In genomic region chr3:115217678-115218451, GRCh38 we compare ENCODE assay signal across 9 cellular contexts.
DNase-seq lines count a peak whose midpoint lies in the region; ATAC-seq, FAIRE-seq and TF ChIP-seq lines count a peak whose summit lies in the region.
"Had no signal": no experiment of that assay in that cellular context is flagged by ENCODE, and none has a peak within 500 bp of the region (broad histone marks: within the 10 kb centered on the region; RNA-seq: fewer than 3 reads in every experiment).

No MANE protein-coding gene starts in this region.

- intact Hi-C loops in GM12878 (cut with micrococcal nuclease; ENCODE audit: unreplicated experiment), result loop anchor here (1.0 to 2.0 kb wide), 3 partner anchors 475 to 597 kb away; no protein-coding TSS in a partner anchor

- no peak for DNase-seq in activated CD8-positive, alpha-beta memory T cell treated with anti-CD3 and anti-CD28 coated beads, Interleukin-2, amount 10 ng/mL, durations not matched to agents 7 days and 5 days
- DNase-seq in activated CD8-positive, alpha-beta memory T cell treated with anti-CD3 and anti-CD28 coated beads, Interleukin-2, amount 50 U/mL, for 48 hours, result no peak
- DNase-seq in HL-60 (ENCODE audit: low read depth in 1 of 2, low spot score in 1 of 2), result peak in 1 of 2 experiments; percentile 7
- DNase-seq in NCI-H510A treated with DMSO at 0.1 percent for 48 hours (lab: John Stamatoyannopoulos, UW), result peak; percentile 66
- no peak for DNase-seq in GM12878 (ENCODE audit: low read depth, low spot score)
- peak; percentile 41 for DNase-seq in smooth muscle cell of the brain vasculature (ENCODE audit: low read depth, low spot score)
- no peak for DNase-seq in NK-92 (lab: John Stamatoyannopoulos, UW; ENCODE audit: unreplicated experiment)

- TF ChIP-seq POLR2A in GM12878 (IDR thresholded peaks at IDR 0.05; ENCODE audit: low read depth, low read length), result no peak

- SMC1A ChIA-PET in GM12878 (lab: Charles Lee; ENCODE audit: uncharacterized antibody, unreplicated experiment), result interaction anchor here (0.6 to 2.4 kb wide), 13 partner anchors 12 to 595 kb away, joined by 3 to 12 read pairs (median 4); no protein-coding TSS in a partner anchor

- TF ChIP-seq EP300 in GM12878 (IDR thresholded peaks at IDR 0.05; ENCODE audit: borderline replicate concordance in 1 of 2, control insufficient read depth in 1 of 2, low read depth in 2 of 2, low read length in 2 of 2), result no peak

- no peak overlapping the region for H2AFZ ChIP-seq in GM12878 (ENCODE audit: control insufficient read depth, low read depth, low read length)

- no TSS peak for BruUV-seq in GM12878 (replicated peaks; lab: Mats Ljungman, UMichigan)

- H3K27me3 Mint-ChIP-seq in activated CD8-positive, alpha-beta memory T cell treated with anti-CD3 and anti-CD28 coated beads, Interleukin-2, amount 10 ng/mL, durations not matched to agents 7 days and 5 days, result no peaks in the 10 kb centered on the region

- H3K9ac ChIP-seq in GM12878 (ENCODE audit: control insufficient read depth, insufficient read depth, low read length), result no peak overlapping the region
- peak overlapping the region; percentile 28; the same call in 1 of the 2 replicates for H3K9ac ChIP-seq in iPS-20b (ENCODE audit: low read depth, low read length)

- TF ChIP-seq RAD21 in GM12878 (IDR thresholded peaks at IDR 0.05; ENCODE audit: insufficient read depth, low read depth, low read length), result peak; percentile 82

- no peak overlapping the region for H3K27ac Mint-ChIP-seq in activated CD8-positive, alpha-beta memory T cell treated with anti-CD3 and anti-CD28 coated beads, Interleukin-2, amount 10 ng/mL, durations not matched to agents 7 days and 5 days

- H3K36me3 ChIP-seq in GM12878 (ENCODE audit: control insufficient read depth in 2 of 2, insufficient read depth in 2 of 2, low read length in 1 of 2) (no peaks in the 10 kb centered on the region), iPS-20b (ENCODE audit: insufficient read depth, low read depth, low read length) (no peaks in the 10 kb centered on the region)

- ATAC-seq in activated CD8-positive, alpha-beta memory T cell treated with anti-CD3 and anti-CD28 coated beads, Interleukin-2, amount 10 ng/mL, durations not matched to agents 7 days and 5 days, result peak; percentile 23
- peak; percentile 76 for ATAC-seq in GM12878

- in situ Hi-C loops in GM12878 (cut with MboI), result loop anchor here (5.0 kb wide), 1 partner anchor 474 kb away; no protein-coding TSS in a partner anchor

- H3K9me3 Mint-ChIP-seq in activated CD8-positive, alpha-beta memory T cell treated with anti-CD3 and anti-CD28 coated beads, Interleukin-2, amount 10 ng/mL, durations not matched to agents 7 days and 5 days (ENCODE audit: low read depth), result no peaks in the 10 kb centered on the region
- H3K9me3 Mint-ChIP-seq: central memory CD8-positive, alpha-beta T cell had no signal

- peak; percentile 20 for TF ChIP-seq CTCF in HL-60 (IDR thresholded peaks at IDR 0.05; ENCODE audit: insufficient read depth, low read length)
- TF ChIP-seq CTCF in GM12878 (IDR thresholded peaks at IDR 0.05 in 2 of 3, conservative IDR thresholded peaks at IDR 0.05 in 1 of 3; ENCODE audit: control insufficient read depth in 2 of 3, extremely low read depth in 1 of 3, insufficient read depth in 1 of 3, low read depth in 3 of 3, low read length in 3 of 3), result peak; percentile 40 to 60 (median 59); a peak in 5 of 6 replicates

- H3K79me2 ChIP-seq in GM12878 (ENCODE audit: control insufficient read depth, insufficient read depth, low read length), result no peaks in the 10 kb centered on the region

- POLR2A ChIA-PET in GM12878 (lab: Charles Lee), result no interaction called here

- WGBS in GM12878 (ENCODE audit: insufficient coverage, insufficient replicate concordance, low lambda C conversion rate, missing lambda C conversion rate), result 42% methylated on average over 7 of the region's 7 CpGs

- H3K4me3 ChIP-seq in HL-60 (replicated peaks; ENCODE audit: insufficient read depth, low read length) (no peak overlapping the region), GM12878 (no peak overlapping the region), iPS-20b (ENCODE audit: low read length) (no peak overlapping the region)

- H3K4me1 Mint-ChIP-seq in activated CD8-positive, alpha-beta memory T cell treated with anti-CD3 and anti-CD28 coated beads, Interleukin-2, amount 10 ng/mL, durations not matched to agents 7 days and 5 days, result peaks cover 1% of the 10 kb centered on the region
- H3K4me1 Mint-ChIP-seq: central memory CD8-positive, alpha-beta T cell had no signal

- no peak for FAIRE-seq in GM12878 (lab: Jason Lieb, UNC)

- no peak overlapping the region for H3K4me3 Mint-ChIP-seq in activated CD8-positive, alpha-beta memory T cell treated with anti-CD3 and anti-CD28 coated beads, Interleukin-2, amount 10 ng/mL, durations not matched to agents 7 days and 5 days
- H3K4me3 Mint-ChIP-seq: central memory CD8-positive, alpha-beta T cell had no signal

- H4K20me1 ChIP-seq in GM12878 (ENCODE audit: control insufficient read depth, insufficient read depth), result no peaks in the 10 kb centered on the region

- H3K27ac ChIP-seq in HL-60 (replicated peaks), result no peak overlapping the region
- no peak overlapping the region for H3K27ac ChIP-seq in GM12878 (ENCODE audit: control insufficient read depth, insufficient read depth)
- no peak overlapping the region for H3K27ac ChIP-seq in iPS-20b (ENCODE audit: low read length)

- RAD21 ChIA-PET in GM12878 (lab: Charles Lee; ENCODE audit: unreplicated experiment), result interaction anchor here (0.8 to 1.8 kb wide), 5 partner anchors 124 to 567 kb away, joined by 3 to 7 read pairs (median 3); no protein-coding TSS in a partner anchor

- no peaks in the 10 kb centered on the region for H3K4me1 ChIP-seq in GM12878 (ENCODE audit: control insufficient read depth, insufficient read depth, low read length)
- H3K4me1 ChIP-seq in iPS-20b (ENCODE audit: insufficient read depth, low read length), result peaks cover 13% of the 10 kb centered on the region; the same call in 1 of the 2 replicates

- H3K4me2 ChIP-seq in GM12878 (ENCODE audit: control insufficient read depth, insufficient read depth), result no peak overlapping the region

- no peaks in the 10 kb centered on the region for H3K9me3 ChIP-seq in GM12878 (replicated peaks; ENCODE audit: control insufficient read depth, insufficient read depth, low read length)
- H3K9me3 ChIP-seq in iPS-20b (ENCODE audit: insufficient read depth, low read depth, low read length), result no peaks in the 10 kb centered on the region

- CTCF ChIA-PET in activated CD8-positive, alpha-beta memory T cell treated with anti-CD3 and anti-CD28 coated beads, Interleukin-2, amount 10 ng/mL, durations not matched to agents 7 days and 5 days (lab: Charles Lee), result interaction anchor here (0.9 to 2.4 kb wide), 9 partner anchors 10 to 602 kb away, joined by 3 to 7 read pairs (median 3); no protein-coding TSS in a partner anchor
- CTCF ChIA-PET in GM12878 (lab: Yijun Ruan, JAX), result interaction anchor here (0.6 to 3.3 kb wide), 17 partner anchors 9 to 675 kb away, joined by 3 to 31 read pairs (median 5); no protein-coding TSS in a partner anchor

- peaks cover 2% of the 10 kb centered on the region for H3K27me3 ChIP-seq in HL-60 (ENCODE audit: insufficient read depth, poor library complexity, severe bottlenecking)
- no peaks in the 10 kb centered on the region for H3K27me3 ChIP-seq in GM12878 (replicated peaks in 1 of 2; ENCODE audit: control insufficient read depth in 2 of 2, insufficient read depth in 2 of 2, low read length in 1 of 2)
- H3K27me3 ChIP-seq in iPS-20b (ENCODE audit: insufficient read depth, low read length), result no peaks in the 10 kb centered on the region

- no peaks in the 10 kb centered on the region for H3K36me3 Mint-ChIP-seq in activated CD8-positive, alpha-beta memory T cell treated with anti-CD3 and anti-CD28 coated beads, Interleukin-2, amount 10 ng/mL, durations not matched to agents 7 days and 5 days

TF ChIP-seq in GM12878, 131 proteins besides CTCF, POLR2A, EP300 and RAD21:
- TF ChIP-seq POLR2AphosphoS2 (IDR thresholded peaks at IDR 0.05; ENCODE audit: low read depth, low read length) (no peak), SMC3 (IDR thresholded peaks at IDR 0.05; ENCODE audit: borderline replicate concordance, low read length) (peak; percentile 75; the same call in 1 of the 2 replicates)

Comparison
In these comparisons a context has a peak if more than half of its experiments do, and no peak if none do; other contexts are left out.
1. DNase-seq: peak in NCI-H510A treated with DMSO at 0.1 percent for 48 hours (single experiment) and smooth muscle cell of the brain vasculature (single experiment); none in activated CD8-positive, alpha-beta memory T cell treated with anti-CD3 and anti-CD28 coated beads, Interleukin-2, amount 10 ng/mL, durations not matched to agents 7 days and 5 days (single experiment), activated CD8-positive, alpha-beta memory T cell treated with anti-CD3 and anti-CD28 coated beads, Interleukin-2, amount 50 U/mL, for 48 hours (single experiment), GM12878 (single experiment) and NK-92 (single experiment).